13 cellular contexts compared by ENCODE assay signal in the genomic region with DNA sequence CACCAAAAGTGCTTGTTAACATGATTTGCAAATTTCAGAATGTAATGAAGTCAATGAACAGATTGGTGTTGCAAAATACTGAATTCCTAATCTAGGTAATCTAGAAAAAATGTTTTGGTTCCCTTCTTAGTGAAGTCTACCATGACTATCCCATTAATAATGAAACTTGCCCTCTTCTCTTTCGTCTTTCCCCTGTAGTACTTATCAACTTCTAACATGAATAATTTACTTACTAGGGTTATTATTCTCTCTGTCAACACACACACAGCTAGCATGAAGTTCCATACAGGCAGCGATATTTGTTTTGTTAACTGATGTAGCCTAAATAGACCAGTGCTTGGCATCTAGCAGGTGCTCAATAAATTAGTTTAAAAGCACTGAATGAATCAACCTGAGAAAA.
DNase-seq lines count a peak whose midpoint lies in the region; ATAC-seq and TF ChIP-seq lines count a peak whose summit lies in the region.
"Had no signal": no experiment of that assay in that cellular context is flagged by ENCODE, and none has a peak within 500 bp of the region (broad histone marks: within the 10 kb centered on the region; RNA-seq: fewer than 3 reads in every experiment).

No MANE protein-coding gene starts in this region.

- peaks cover 4% of the 10 kb centered on the region for H3K9me3 Mint-ChIP-seq in activated T-helper 17 cell treated with anti-CD3 and anti-CD28 coated beads, Interleukin-2, amount 50 U/mL, for 72 hours
- peaks cover 11% of the 10 kb centered on the region for H3K9me3 Mint-ChIP-seq in activated CD4-positive, alpha-beta T cell treated with anti-CD3 and anti-CD28 coated beads, Interleukin-2, amount 10 ng/mL, durations not matched to agents 24 days and 14 days

- H3K27me3 ChIP-seq in gastrocnemius medialis, result no peaks in the 10 kb centered on the region

- no peak overlapping the region for H3K4me3 ChIP-seq in gastrocnemius medialis
- H3K4me3 ChIP-seq: SK-N-MC, skin epidermis had no signal

- peak overlapping the region in 2 of 4 donors; percentile 83 to 91 for H3K27ac ChIP-seq in gastrocnemius medialis
- H3K27ac ChIP-seq: SK-N-MC, skin epidermis had no signal

- ATAC-seq in GM18520 (IDR thresholded peaks at IDR 0.05; ENCODE audit: unreplicated experiment), result peak; percentile 95
- ATAC-seq in GM19468 (IDR thresholded peaks at IDR 0.05; ENCODE audit: extremely low read depth, unreplicated experiment), result peak; percentile 75
- peak; percentile 70 for ATAC-seq in HG02970 (IDR thresholded peaks at IDR 0.05; ENCODE audit: low FRiP score, unreplicated experiment)
- ATAC-seq in activated T-helper 17 cell treated with anti-CD3 and anti-CD28 coated beads, Interleukin-2, amount 50 U/mL, for 72 hours (replicated peaks), result peak; percentile 90
- ATAC-seq in gastrocnemius medialis, result no peak
- ATAC-seq: esophagus mucosa had no signal

- H3K36me3 Mint-ChIP-seq in activated T-helper 17 cell treated with anti-CD3 and anti-CD28 coated beads, Interleukin-2, amount 50 U/mL, for 72 hours (ENCODE audit: low read depth), result peaks cover 2% of the 10 kb centered on the region
- H3K36me3 Mint-ChIP-seq in activated CD4-positive, alpha-beta T cell treated with anti-CD3 and anti-CD28 coated beads, Interleukin-2, amount 10 ng/mL, durations not matched to agents 24 days and 14 days (ENCODE audit: low read depth), result peaks cover 21% of the 10 kb centered on the region

- H3K27me3 Mint-ChIP-seq in activated T-helper 17 cell treated with anti-CD3 and anti-CD28 coated beads, Interleukin-2, amount 50 U/mL, for 72 hours, result no peaks in the 10 kb centered on the region
- H3K27me3 Mint-ChIP-seq in activated CD4-positive, alpha-beta T cell treated with anti-CD3 and anti-CD28 coated beads, Interleukin-2, amount 10 ng/mL, durations not matched to agents 24 days and 14 days, result no peaks in the 10 kb centered on the region

- TF ChIP-seq POLR2A in gastrocnemius medialis (IDR thresholded peaks at IDR 0.05), result no peak

- no peaks in the 10 kb centered on the region for H3K36me3 ChIP-seq in gastrocnemius medialis

- intact Hi-C loops in gastrocnemius medialis (cut with DNase I; ENCODE audit: low total_unique reads), result loop anchor here (5.0 to 10.0 kb wide), 3 partner anchors 38 to 510 kb away; a partner anchor contains a TSS
- intact Hi-C loops in activated CD4-positive, alpha-beta T cell treated with anti-CD3 and anti-CD28 coated beads, Interleukin-2, amount 10 ng/mL, durations not matched to agents 24 days and 14 days (cut with micrococcal nuclease), result no loop called here

- peaks cover 32% of the 10 kb centered on the region for H3K4me1 Mint-ChIP-seq in activated T-helper 17 cell treated with anti-CD3 and anti-CD28 coated beads, Interleukin-2, amount 50 U/mL, for 72 hours
- H3K4me1 Mint-ChIP-seq in activated CD4-positive, alpha-beta T cell treated with anti-CD3 and anti-CD28 coated beads, Interleukin-2, amount 10 ng/mL, durations not matched to agents 24 days and 14 days, result peaks cover 22% of the 10 kb centered on the region

- no peak overlapping the region for H3K27ac Mint-ChIP-seq in activated T-helper 17 cell treated with anti-CD3 and anti-CD28 coated beads, Interleukin-2, amount 50 U/mL, for 72 hours
- H3K27ac Mint-ChIP-seq in activated CD4-positive, alpha-beta T cell treated with anti-CD3 and anti-CD28 coated beads, Interleukin-2, amount 10 ng/mL, durations not matched to agents 24 days and 14 days, result no peak overlapping the region

- no peak for DNase-seq in gastrocnemius medialis
- DNase-seq in NCI-H226, result no peak
- DNase-seq in NCI-H524 treated with DMSO at 0.1 percent for 48 hours (lab: John Stamatoyannopoulos, UW), result no peak
- DNase-seq in activated CD4-positive, alpha-beta T cell treated with anti-CD3 and anti-CD28 coated beads, Interleukin-2, amount 10 ng/mL, durations not matched to agents 24 days and 14 days, result no peak
- DNase-seq: Karpas-422, NCI-H526 treated with DMSO at 0.1 percent for 48 hours had no signal

- no peak for TF ChIP-seq CTCF in gastrocnemius medialis (IDR thresholded peaks at IDR 0.05 in 4 of 5, conservative IDR thresholded peaks at IDR 0.05 in 1 of 5)

- in situ Hi-C loops in gastrocnemius medialis (cut with MboI; ENCODE audit: low sequenced_read_pairs in 4 of 4), result no loop called here

- peaks cover 46 to 48% of the 10 kb centered on the region in 2 donors for H3K4me1 ChIP-seq in gastrocnemius medialis

- H3K9me3 ChIP-seq in gastrocnemius medialis, result no peaks in the 10 kb centered on the region

- H3K4me3 Mint-ChIP-seq in activated T-helper 17 cell treated with anti-CD3 and anti-CD28 coated beads, Interleukin-2, amount 50 U/mL, for 72 hours, result peak overlapping the region; percentile 14
- no peak overlapping the region for H3K4me3 Mint-ChIP-seq in activated CD4-positive, alpha-beta T cell treated with anti-CD3 and anti-CD28 coated beads, Interleukin-2, amount 10 ng/mL, durations not matched to agents 24 days and 14 days

Comparison
In these comparisons a context has a peak if more than half of its experiments do, and no peak if none do; other contexts are left out.
1. ATAC-seq: peak in GM18520 (single experiment), GM19468 (single experiment), HG02970 (single experiment) and activated T-helper 17 cell treated with anti-CD3 and anti-CD28 coated beads, Interleukin-2, amount 50 U/mL, for 72 hours (single experiment); none in gastrocnemius medialis (0 of 2).